1 cellular context compared by ENCODE assay signal in the genomic region with DNA sequence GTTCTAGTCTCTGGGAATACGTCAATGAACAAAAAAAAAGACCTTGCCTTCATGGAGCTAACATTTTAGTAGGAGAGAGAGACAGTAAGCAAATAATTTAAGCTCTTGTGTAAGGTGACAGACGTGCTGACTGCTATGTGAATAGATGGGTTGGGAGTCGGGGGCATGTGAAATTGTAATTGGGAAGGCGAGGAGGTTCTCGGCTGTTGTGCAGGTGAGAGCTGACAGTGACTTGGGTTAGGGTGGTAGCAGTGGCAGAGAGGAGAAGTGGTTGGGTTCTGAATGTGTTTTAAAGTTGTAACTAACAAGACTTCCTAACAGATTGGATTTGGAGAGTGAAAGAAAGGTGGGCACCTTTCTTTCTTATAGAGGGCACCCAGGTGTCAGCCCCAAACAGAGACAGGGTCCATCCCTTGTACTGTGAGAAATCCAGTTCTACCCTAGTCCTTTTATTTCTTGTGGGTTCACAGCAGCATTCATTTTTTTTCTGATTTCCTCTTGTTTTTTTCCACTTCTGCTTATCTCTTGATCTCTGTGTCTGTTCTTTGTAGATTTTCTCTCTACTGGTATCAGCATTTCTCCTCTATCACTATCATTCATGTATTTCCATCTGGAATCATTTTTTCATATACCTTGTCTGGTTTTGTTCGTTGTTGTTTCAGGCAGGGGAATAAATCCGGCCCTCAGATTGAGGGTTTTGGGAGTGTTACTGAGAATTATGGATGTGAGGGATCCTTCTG.
TF ChIP-seq lines count a peak whose summit lies in the region.

No MANE protein-coding gene starts in this region.

TF ChIP-seq in SK-N-SH, 30 proteins besides CTCF, POLR2A, EP300 and RAD21:
- TF ChIP-seq FOSL2 (IDR thresholded peaks at IDR 0.05; ENCODE audit: borderline replicate concordance, low read depth) (no peak), TCF12 (IDR thresholded peaks at IDR 0.05) (peak; percentile 19; the same call in 1 of the 2 replicates), RCOR1 (IDR thresholded peaks at IDR 0.05; ENCODE audit: low read length) (peak; percentile 39; the same call in 1 of the 2 replicates), GATA2 (CRISPR knock-in tag; IDR thresholded peaks at IDR 0.05) (peak; percentile 79)
